8 cellular contexts compared by ENCODE assay signal in the genomic region with DNA sequence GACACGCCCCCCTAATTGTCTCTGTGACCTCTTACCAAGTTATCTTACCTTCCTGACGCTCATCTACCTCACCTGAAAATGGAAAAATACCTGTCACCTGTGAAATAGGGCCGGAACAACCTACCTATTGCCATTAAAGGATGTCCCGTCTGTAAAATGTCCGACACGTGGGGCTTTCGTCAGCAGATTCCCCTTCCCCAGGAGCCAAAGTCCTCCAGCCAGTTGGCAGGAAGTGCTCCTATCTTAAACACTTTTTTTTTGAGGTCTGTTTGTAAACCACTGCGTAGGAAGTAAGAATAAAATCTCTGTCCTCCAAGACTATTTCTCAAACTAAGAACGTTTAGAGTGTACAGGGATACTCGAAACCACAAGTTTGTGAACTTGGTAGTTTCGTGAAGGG. TPM values are rescaled to one million over a fixed set of nuclear protein-coding genes. Genes with fewer than 3 reads are reported as not detected.
A peak's percentile ranks its signal among the peaks of the same experiment; 100 is the strongest.
DNase-seq lines count a peak whose midpoint lies in the region; ATAC-seq and TF ChIP-seq lines count a peak whose summit lies in the region.
"Not testable (repeated sequence)": the region's sequence is repeated elsewhere in the genome, so short reads cannot be mapped to it uniquely, and the experiment has no call there.

No MANE protein-coding gene starts in this region.

- ATAC-seq in WTC11: not testable (repeated sequence)

- not testable (repeated sequence) for H3K9me3 ChIP-seq in CD8-positive, alpha-beta memory T cell (ENCODE audit: low read length); colonic mucosa; ovary; suprapubic skin

- POLR2A ChIA-PET in CD8-positive, alpha-beta memory T cell (lab: Charles Lee); WTC11 (lab: Charles Lee): not testable (repeated sequence)

- H3K4me2 ChIP-seq in KMS-11: not testable (repeated sequence)

- TF ChIP-seq CTCF in KMS-11 (conservative IDR thresholded peaks at IDR 0.05; ENCODE audit: low read depth, low read length); WTC11 (IDR thresholded peaks at IDR 0.05); colonic mucosa (IDR thresholded peaks at IDR 0.05); kidney epithelial cell (IDR thresholded peaks at IDR 0.05; ENCODE audit: insufficient read depth, low read length, poor library complexity, severe bottlenecking); ovary (IDR thresholded peaks at IDR 0.05); suprapubic skin (IDR thresholded peaks at IDR 0.05): not testable (repeated sequence)

- H3K9me3 Mint-ChIP-seq in CD8-positive, alpha-beta memory T cell; WTC11: not testable (repeated sequence)

- peak overlapping the region; percentile 37; the same call in 1 of the 2 replicates for H3K9ac ChIP-seq in KMS-11
- not testable (repeated sequence) for H3K9ac ChIP-seq in colonic mucosa (ENCODE audit: low read depth in 2 of 2, low read length in 2 of 2)

- CTCF ChIA-PET in CD8-positive, alpha-beta memory T cell (lab: Charles Lee); WTC11 (lab: Charles Lee): not testable (repeated sequence)

- H4K20me1 ChIP-seq in KMS-11 (ENCODE audit: insufficient read depth): not testable (repeated sequence)

- DNase-seq in CD8-positive, alpha-beta memory T cell: peak in 4 of 5 donors; percentile 18 to 55 (median 32)
- not testable (repeated sequence) for DNase-seq in WTC11 (ENCODE audit: low spot score); kidney epithelial cell (ENCODE audit: low read depth); suprapubic skin (ENCODE audit: low spot score in 2 of 2)
- DNase-seq in activated naive CD4-positive, alpha-beta T cell treated with Interleukin-2 at 50 U/mL for 16 hours: peak; percentile 17
- DNase-seq in colonic mucosa: peak; percentile 63
- peak in 2 of 5 donors; percentile 16 to 22 for DNase-seq in ovary

- intact Hi-C loops in colonic mucosa (cut with DNase I); ovary (cut with DNase I): not testable (repeated sequence)

- not testable (repeated sequence) for H3K4me3 ChIP-seq in CD8-positive, alpha-beta memory T cell (ENCODE audit: low read length); KMS-11 (IDR thresholded peaks at IDR 0.05; ENCODE audit: insufficient read depth, low read depth, low read length)
- H3K4me3 ChIP-seq in colonic mucosa (peak overlapping the region; percentile 26), kidney epithelial cell (ENCODE audit: low read depth, low read length) (peak overlapping the region; percentile 39), ovary (peak overlapping the region; percentile 23), suprapubic skin (peak overlapping the region; percentile 22)

- H3K27ac Mint-ChIP-seq in CD8-positive, alpha-beta memory T cell: peak overlapping the region in 7 of 8 donors; percentile 29 to 89 (median 87)
- H3K27ac Mint-ChIP-seq in WTC11: peak overlapping the region; percentile 63; the same call in 1 of the 2 replicates

- H3K4me1 Mint-ChIP-seq in CD8-positive, alpha-beta memory T cell: peaks cover 4 to 12% (median 6%) of the 10 kb centered on the region in 3 donors
- H3K4me1 Mint-ChIP-seq in WTC11: not testable (repeated sequence)

- not testable (repeated sequence) for H3K27me3 Mint-ChIP-seq in CD8-positive, alpha-beta memory T cell; WTC11 (ENCODE audit: low read depth)

- TF ChIP-seq EP300 in ovary (IDR thresholded peaks at IDR 0.05); suprapubic skin (IDR thresholded peaks at IDR 0.05): not testable (repeated sequence)

- not testable (repeated sequence) for H3K27me3 ChIP-seq in CD8-positive, alpha-beta memory T cell (ENCODE audit: insufficient read depth, low read length, poor library complexity, severe bottlenecking); KMS-11 (ENCODE audit: insufficient read depth, low read depth); colonic mucosa; kidney epithelial cell (ENCODE audit: control insufficient read depth, insufficient read depth, low read length); ovary; suprapubic skin

- not testable (repeated sequence) for H3K79me2 ChIP-seq in KMS-11 (ENCODE audit: insufficient read depth, low read depth)

- TF ChIP-seq POLR2A in ovary (IDR thresholded peaks at IDR 0.05); suprapubic skin (IDR thresholded peaks at IDR 0.05): not testable (repeated sequence)

- not testable (repeated sequence) for H3K27ac ChIP-seq in CD8-positive, alpha-beta memory T cell (ENCODE audit: low read depth, low read length); suprapubic skin
- H3K27ac ChIP-seq in KMS-11 (0 out of 2 replicates have a peak overlapping the region, but pooled peaks have one; percentile 22), colonic mucosa (peak overlapping the region; percentile 60), ovary (peak overlapping the region in 1 of 2 donors; percentile 29)

- H3K36me3 Mint-ChIP-seq in CD8-positive, alpha-beta memory T cell; WTC11: not testable (repeated sequence)

- 0 to 2% (median 1%) methylated on average over 5 to 6 of the region's 11 CpGs for WGBS in ovary, 3 donors
- 2% methylated on average over 7 of the region's 11 CpGs for WGBS in suprapubic skin

- H3K4me3 Mint-ChIP-seq in CD8-positive, alpha-beta memory T cell: peak overlapping the region in 6 of 7 donors; percentile 47 to 76 (median 66)
- H3K4me3 Mint-ChIP-seq in WTC11: peak overlapping the region; percentile 65

- not testable (repeated sequence) for H3K4me1 ChIP-seq in CD8-positive, alpha-beta memory T cell (ENCODE audit: insufficient read depth, low read length); KMS-11 (ENCODE audit: low read depth, poor library complexity, severe bottlenecking); colonic mucosa; ovary (ENCODE audit: insufficient read depth); suprapubic skin

- H2AFZ ChIP-seq in KMS-11 (ENCODE audit: low read depth): not testable (repeated sequence)

- not testable (repeated sequence) for H3K36me3 ChIP-seq in CD8-positive, alpha-beta memory T cell (ENCODE audit: insufficient read depth, low read length); KMS-11 (ENCODE audit: insufficient read depth); colonic mucosa; kidney epithelial cell (ENCODE audit: control insufficient read depth, insufficient read depth, low read length); ovary; suprapubic skin

RNA-seq across cellular contexts. Expression of a gene that starts 0.7 kb away (rescaled TPM):
- 10 to 100 TPM; 42.1 to 47.9 TPM for total RNA-seq in CD8-positive, alpha-beta memory T cell
- polyA plus RNA-seq in CD8-positive, alpha-beta memory T cell: 30.2 TPM
- total RNA-seq in WTC11 (2021) (39.0 to 40.7 TPM (median 40.3 TPM) in 3 replicates), colonic mucosa (10 to 100 TPM; 35.9 to 40.2 TPM), kidney epithelial cell (34.8 and 38.9 TPM in 2 replicates), ovary (10 to 100 TPM; 22.2 to 50.3 (median 36.4) TPM), suprapubic skin (100 to 1,000 TPM in 1 of 4 donors, 10 to 100 TPM in 3; 36.1 to 122 (median 39.9) TPM)
- polyA plus RNA-seq in ovary: 10 to 100 TPM; 19.6 to 20.4 TPM
